8 cellular contexts compared by ENCODE assay signal in genomic region chr11:63681208-63682044, GRCh38. TPM values are rescaled to one million over a fixed set of nuclear protein-coding genes. Genes with fewer than 3 reads are reported as not detected.
DNase-seq lines count a peak whose midpoint lies in the region; ATAC-seq and TF ChIP-seq lines count a peak whose summit lies in the region.

RTN3 (plus strand) TSS chr11:63681500; CDS start chr11:63681637, 137 bp downstream.

- H3K4me3 Mint-ChIP-seq in activated T-cell treated with anti-CD3 and anti-CD28 coated beads, Interleukin-2, amount 50 U/mL, for 24 hours: peak within 1 kb of the TSS; percentile 86

- no peaks in the 10 kb centered on the region for H3K9me3 Mint-ChIP-seq in activated T-cell treated with anti-CD3 and anti-CD28 coated beads, Interleukin-2, amount 50 U/mL, for 24 hours

- ATAC-seq in GM21717 (IDR thresholded peaks at IDR 0.05; ENCODE audit: unreplicated experiment): peak; percentile 81

- peaks cover 34% of the 10 kb centered on the region for H3K4me1 Mint-ChIP-seq in activated T-cell treated with anti-CD3 and anti-CD28 coated beads, Interleukin-2, amount 50 U/mL, for 24 hours (ENCODE audit: low read depth)

- peak within 1 kb of the TSS; percentile 99 for H3K27ac ChIP-seq in esophagus (ENCODE audit: low read depth in 2 of 2, low read length in 1 of 2)

- 0% methylated on average over 80 to 81 of the region's 81 CpGs for WGBS in esophagus, 2 donors

- H3K27me3 ChIP-seq in esophagus (ENCODE audit: control insufficient read depth in 1 of 2, insufficient read depth in 2 of 2, low read length in 2 of 2) (no peaks in the 10 kb centered on the region), mucosa of stomach (ENCODE audit: control insufficient read depth, insufficient read depth, low read length) (no peaks in the 10 kb centered on the region)

- no peaks in the 10 kb centered on the region for H3K27me3 Mint-ChIP-seq in activated T-cell treated with anti-CD3 and anti-CD28 coated beads, Interleukin-2, amount 50 U/mL, for 24 hours

- H3K4me3 ChIP-seq in esophagus (ENCODE audit: low read depth in 1 of 2, low read length in 2 of 2) (peak within 1 kb of the TSS; percentile 76 to 82), mucosa of stomach (ENCODE audit: low read length) (peak within 1 kb of the TSS; percentile 93)

- H3K4me1 ChIP-seq in esophagus (ENCODE audit: control insufficient read depth in 2 of 2, insufficient read depth in 2 of 2, low read length in 1 of 2) (no peaks in the 10 kb centered on the region), mucosa of stomach (ENCODE audit: control insufficient read depth, insufficient read depth, low read length) (peaks cover 12% of the 10 kb centered on the region)

- H3K27ac Mint-ChIP-seq in activated T-cell treated with anti-CD3 and anti-CD28 coated beads, Interleukin-2, amount 50 U/mL, for 24 hours: peak within 1 kb of the TSS; percentile 88

- DNase-seq in DMS153 treated with DMSO at 0.1 percent for 48 hours (lab: John Stamatoyannopoulos, UW; ENCODE audit: unreplicated experiment) (peak; percentile 95), KBM-7 (peak; percentile 98)
- peak; percentile 98 for DNase-seq in activated T-cell treated with anti-CD3 and anti-CD28 coated beads, Interleukin-2, amount 50 U/mL, for 24 hours
- DNase-seq in stimulated activated CD8-positive, alpha-beta memory T cell treated with anti-CD3 and anti-CD28 coated beads, Interleukin-7, amount 100 ng/mL, for 1 hour (ENCODE audit: low read depth in 2 of 2): peak; percentile 97 to 98

- H3K36me3 ChIP-seq in esophagus (ENCODE audit: control insufficient read depth in 2 of 2, insufficient read depth in 2 of 2, low read length in 1 of 2): no peaks in the 10 kb centered on the region
- no peaks in the 10 kb centered on the region for H3K36me3 ChIP-seq in mucosa of stomach (ENCODE audit: control insufficient read depth, insufficient read depth, low read length)

- peak within 1 kb of the TSS; percentile 92 for H3K9ac ChIP-seq in mucosa of stomach (ENCODE audit: low read length)

- in situ Hi-C loops in KBM-7 (cut with MboI; ENCODE audit: low pct_unique_long_range_greater_than_20kb, low sequenced_read_pairs): no loop called here

- no peaks in the 10 kb centered on the region for H3K9me3 ChIP-seq in esophagus (ENCODE audit: control insufficient read depth in 2 of 2, insufficient read depth in 1 of 2, low read depth in 1 of 2, low read length in 1 of 2)
- no peaks in the 10 kb centered on the region for H3K9me3 ChIP-seq in mucosa of stomach (ENCODE audit: control insufficient read depth, low read length)

- H3K36me3 Mint-ChIP-seq in activated T-cell treated with anti-CD3 and anti-CD28 coated beads, Interleukin-2, amount 50 U/mL, for 24 hours (ENCODE audit: low read depth): peaks cover 11% of the 10 kb centered on the region

TF ChIP-seq in PFSK-1, 5 proteins besides CTCF, POLR2A, EP300 and RAD21:
- peak; percentile 99 for TF ChIP-seq POLR2AphosphoS5 (IDR thresholded peaks at IDR 0.05; ENCODE audit: low read depth, low read length)
- no peak for TF ChIP-seq REST (IDR thresholded peaks at IDR 0.05; ENCODE audit: insufficient read depth in 1 of 2, low read depth in 2 of 2, low read length in 2 of 2)
- peak; percentile 55 for TF ChIP-seq FOXP2 (optimal IDR thresholded peaks at IDR 0.05; ENCODE audit: borderline replicate concordance, extremely low read depth, extremely low read length, insufficient read depth)
- no peak for TF ChIP-seq SIN3A (IDR thresholded peaks at IDR 0.05; ENCODE audit: borderline replicate concordance, insufficient read depth, low read length)
- TF ChIP-seq TAF1 (IDR thresholded peaks at IDR 0.05; ENCODE audit: borderline replicate concordance, insufficient read depth, low read length): peak; percentile 92; the same call in 1 of the 2 replicates

RNA-seq across cellular contexts. Expression of gene RTN3, which starts in this region (rescaled TPM):
- 75.5 TPM for polyA plus RNA-seq in PFSK-1 (2012; ENCODE audit: insufficient read length, low read depth)
- polyA plus RNA-seq in esophagus: 10 to 100 TPM; 45.2 to 46.3 TPM

Comparison
In these comparisons a context has a peak if more than half of its experiments do, and no peak if none do; other contexts are left out.
1. Peak in every context shown above with its lines: DNase-seq, ATAC-seq, H3K4me3 ChIP-seq and H3K27ac ChIP-seq.